9 cellular contexts compared by ENCODE assay signal in the genomic region with DNA sequence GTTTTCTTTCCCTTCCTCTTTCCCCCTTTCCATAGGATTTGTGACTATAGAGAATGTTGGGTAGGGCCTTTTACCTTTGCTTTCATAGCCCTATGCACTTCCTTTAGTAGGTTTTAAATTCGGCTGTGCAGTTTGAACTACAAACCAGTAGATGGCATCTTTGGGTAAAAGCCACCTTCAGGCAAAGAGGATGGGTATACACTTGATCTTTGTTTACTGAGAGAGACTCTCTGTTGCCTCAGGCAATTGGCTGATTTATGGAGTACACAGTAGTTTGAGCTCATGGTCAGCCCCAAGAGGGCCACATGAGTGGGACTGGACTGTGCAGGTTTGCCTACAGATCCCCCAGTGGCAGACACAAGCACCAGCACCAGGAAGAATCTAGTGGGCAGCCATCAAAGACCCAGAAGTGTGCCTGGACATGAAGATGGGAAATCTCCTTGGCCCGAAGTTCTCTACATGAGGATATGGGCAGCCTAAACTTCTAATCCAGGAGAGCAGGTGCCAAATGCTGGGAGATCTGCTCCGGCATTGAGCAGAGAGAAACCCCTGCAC.
DNase-seq lines count a peak whose midpoint lies in the region; ATAC-seq and TF ChIP-seq lines count a peak whose summit lies in the region.
"Had no signal": no experiment of that assay in that cellular context is flagged by ENCODE, and none has a peak within 500 bp of the region (broad histone marks: within the 10 kb centered on the region; RNA-seq: fewer than 3 reads in every experiment).

No MANE protein-coding gene starts in this region.

- no peak overlapping the region for H3K9ac ChIP-seq in NT2/D1 (ENCODE audit: insufficient read length, low read depth)

- no peak overlapping the region for H3K4me3 ChIP-seq in NT2/D1 (ENCODE audit: insufficient read length, low read depth)

- peak; percentile 79 for TF ChIP-seq CTCF in C4-2B (conservative IDR thresholded peaks at IDR 0.05)

- H3K9me3 ChIP-seq in NT2/D1 (ENCODE audit: insufficient read depth, low read length): no peaks in the 10 kb centered on the region
- H3K9me3 ChIP-seq: neutrophil had no signal

- no peaks in the 10 kb centered on the region for H3K36me3 ChIP-seq in NT2/D1 (ENCODE audit: insufficient read depth, insufficient read length, low read length)
- H3K36me3 ChIP-seq: neutrophil had no signal

- H3K4me1 ChIP-seq in NT2/D1 (ENCODE audit: insufficient read depth, insufficient read length): no peaks in the 10 kb centered on the region

- no peaks in the 10 kb centered on the region for H3K27me3 ChIP-seq in NT2/D1 (ENCODE audit: insufficient read depth, insufficient read length)
- H3K27me3 ChIP-seq: neutrophil had no signal

- peak; percentile 70 for ATAC-seq in HG02759 (IDR thresholded peaks at IDR 0.05; ENCODE audit: unreplicated experiment)
- no peak for ATAC-seq in HG03354 (IDR thresholded peaks at IDR 0.05; ENCODE audit: poor library complexity, severe bottlenecking, unreplicated experiment)
- no peak for ATAC-seq in HG03159 (IDR thresholded peaks at IDR 0.05; ENCODE audit: unreplicated experiment)
- no peak for ATAC-seq in HG02798 (IDR thresholded peaks at IDR 0.05; ENCODE audit: poor library complexity, unreplicated experiment)

- DNase-seq in NT2/D1 (ENCODE audit: low read depth, low spot score) (peak; percentile 32), foreskin melanocyte (peak; percentile 94), mesenteric fat pad (ENCODE audit: low spot score) (no peak)

- no peak overlapping the region; the same call in 1 of the 2 replicates for H3K27ac ChIP-seq in C4-2B
- H3K27ac ChIP-seq: neutrophil had no signal
